Comparison of ENCODE assay signal across 13 cellular contexts in the genomic region with DNA sequence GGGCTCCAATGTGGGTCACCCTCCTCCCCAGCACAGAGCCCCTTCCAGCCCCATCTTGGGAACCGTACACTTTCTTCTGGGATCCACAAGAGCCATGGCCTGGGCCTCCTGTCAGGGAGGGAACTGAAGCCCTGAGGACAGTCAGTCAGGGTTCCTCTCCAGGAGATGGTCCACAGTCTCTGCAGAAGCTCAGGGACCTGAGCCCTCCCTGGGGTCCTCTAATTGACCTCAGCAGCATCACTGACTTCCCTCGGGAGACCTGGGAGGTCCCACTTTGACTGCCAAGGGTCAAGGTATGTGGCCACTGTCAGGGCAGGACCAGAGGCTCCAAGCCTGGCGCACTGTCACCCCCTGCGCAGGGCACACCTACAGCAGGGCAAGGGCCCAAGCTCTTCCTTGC. TPM values are rescaled to one million over a fixed set of nuclear protein-coding genes. Genes with fewer than 3 reads are reported as not detected.
A peak's percentile ranks its signal among the peaks of the same experiment; 100 is the strongest.
DNase-seq lines count a peak whose midpoint lies in the region; ATAC-seq and TF ChIP-seq lines count a peak whose summit lies in the region.
"Had no signal": no experiment of that assay in that cellular context is flagged by ENCODE, and none has a peak within 500 bp of the region (broad histone marks: within the 10 kb centered on the region; RNA-seq: fewer than 3 reads in every experiment).

No MANE protein-coding gene starts in this region.

- H3K36me3 ChIP-seq in left lung (peaks cover 0 to 50% of the 10 kb centered on the region in 2 donors), aorta (ENCODE audit: control insufficient read depth in 1 of 2, insufficient read depth in 2 of 2, low read length in 1 of 2) (peaks cover 3% of the 10 kb centered on the region in 2 donors)

- peak overlapping the region; percentile 78 for H3K27ac Mint-ChIP-seq in stimulated activated naive CD8-positive, alpha-beta T cell treated with anti-CD3 and anti-CD28 coated beads, Interleukin-15, Interleukin-2, amounts not matched to agents 100 ng/mL and 50 ng/mL, for 24 hours

- H3K36me3 Mint-ChIP-seq in stimulated activated naive CD8-positive, alpha-beta T cell treated with anti-CD3 and anti-CD28 coated beads, Interleukin-15, Interleukin-2, amounts not matched to agents 100 ng/mL and 50 ng/mL, for 24 hours (ENCODE audit: low read depth) = peaks cover 19% of the 10 kb centered on the region

- H3K9me3 ChIP-seq in left lung (no peaks in the 10 kb centered on the region), aorta (ENCODE audit: control insufficient read depth, low read length) (no peaks in the 10 kb centered on the region)
- H3K9me3 ChIP-seq: SJCRH30, transverse colon had no signal

- H3K4me1 Mint-ChIP-seq in stimulated activated naive CD8-positive, alpha-beta T cell treated with anti-CD3 and anti-CD28 coated beads, Interleukin-15, Interleukin-2, amounts not matched to agents 100 ng/mL and 50 ng/mL, for 24 hours (ENCODE audit: low read depth) = peaks cover 4% of the 10 kb centered on the region

- no peak for TF ChIP-seq CTCF in left lung (IDR thresholded peaks at IDR 0.05)

- H3K9me3 Mint-ChIP-seq in stimulated activated naive CD8-positive, alpha-beta T cell treated with anti-CD3 and anti-CD28 coated beads, Interleukin-15, Interleukin-2, amounts not matched to agents 100 ng/mL and 50 ng/mL, for 24 hours = no peaks in the 10 kb centered on the region

- H3K27ac ChIP-seq in left lung (no peak overlapping the region), aorta (ENCODE audit: low read depth in 1 of 2, low read length in 2 of 2) (no peak overlapping the region)
- H3K27ac ChIP-seq: SJCRH30, transverse colon, VCaP had no signal

- H3K27me3 ChIP-seq in left lung (no peaks in the 10 kb centered on the region), aorta (ENCODE audit: control insufficient read depth in 1 of 2, insufficient read depth in 2 of 2, low read length in 1 of 2) (no peaks in the 10 kb centered on the region)
- H3K27me3 ChIP-seq: SJCRH30, transverse colon had no signal

- H3K27me3 Mint-ChIP-seq in stimulated activated naive CD8-positive, alpha-beta T cell treated with anti-CD3 and anti-CD28 coated beads, Interleukin-15, Interleukin-2, amounts not matched to agents 100 ng/mL and 50 ng/mL, for 24 hours = no peaks in the 10 kb centered on the region

- H3K4me1 ChIP-seq in left lung (peaks cover 8% of the 10 kb centered on the region in 2 donors), aorta (ENCODE audit: control insufficient read depth in 1 of 2, insufficient read depth in 2 of 2, low read length in 2 of 2) (no peaks in the 10 kb centered on the region)
- H3K4me1 ChIP-seq: SJCRH30, transverse colon had no signal

- no peak overlapping the region for H3K4me3 ChIP-seq in left lung
- H3K4me3 ChIP-seq in aorta (ENCODE audit: low read length in 2 of 2) = no peak overlapping the region
- H3K4me3 ChIP-seq: SJCRH30, transverse colon had no signal

- intact Hi-C loops in left lung (cut with DNase I) (no loop called here), aorta (cut with DNase I) (no loop called here), Right ventricle myocardium inferior (cut with DNase I) (no loop called here)

- no peak for ATAC-seq in stimulated activated naive CD8-positive, alpha-beta T cell treated with anti-CD3 and anti-CD28 coated beads, Interleukin-15, Interleukin-2, amounts not matched to agents 100 U/mL and 50 U/mL, for 24 hours
- ATAC-seq in HG03196 (IDR thresholded peaks at IDR 0.05; ENCODE audit: unreplicated experiment) = peak; percentile 14
- peak; percentile 10 for ATAC-seq in left lung
- peak; percentile 26 for ATAC-seq in aorta (ENCODE audit: low FRiP score)
- ATAC-seq in Right ventricle myocardium inferior = no peak
- ATAC-seq in HG03159 (IDR thresholded peaks at IDR 0.05; ENCODE audit: unreplicated experiment) = no peak
- ATAC-seq: HCT116 had no signal

- no peak overlapping the region for H3K4me3 Mint-ChIP-seq in stimulated activated naive CD8-positive, alpha-beta T cell treated with anti-CD3 and anti-CD28 coated beads, Interleukin-15, Interleukin-2, amounts not matched to agents 100 ng/mL and 50 ng/mL, for 24 hours

- 96% methylated on average over 4 of the region's 4 CpGs for WGBS in aorta, 2 donors

- DNase-seq in stimulated activated naive CD8-positive, alpha-beta T cell treated with anti-CD3 and anti-CD28 coated beads, Interleukin-15, Interleukin-2, amounts not matched to agents 100 U/mL and 50 U/mL, for 24 hours = no peak
- DNase-seq in left lung (peak in 1 of 2 donors; percentile 13), aorta (no peak), Right ventricle myocardium inferior (ENCODE audit: missing footprints) (no peak), inferior parietal cortex (ENCODE audit: extremely low spot score) (no peak)
- DNase-seq: kidney had no signal

RNA-seq across cellular contexts. Expression of a gene that starts 32.3 kb away (rescaled TPM):
- total RNA-seq in left lung (10 to 100 TPM; 18.4 to 22.6 TPM), aorta (10 to 100 TPM; 18.5 to 38.4 TPM), Right ventricle myocardium inferior (8.4 TPM)
- 10 to 100 TPM in 1 of 2 donors, 1 to 10 TPM in 1; 2.4 to 19.9 TPM for polyA plus RNA-seq in aorta

RNA-seq across cellular contexts. Expression of a gene that starts 58.4 kb away (rescaled TPM):
- total RNA-seq in left lung (10 to 100 TPM; 41.9 to 42.9 TPM), aorta (10 to 100 TPM; 16.7 to 22.5 TPM), Right ventricle myocardium inferior (18.9 TPM)
- polyA plus RNA-seq in aorta = 10 to 100 TPM; 29.4 to 64.2 TPM

Comparison
In these comparisons a context has a peak if more than half of its experiments do, and no peak if none do; other contexts are left out.
1. ATAC-seq: peak in HG03196 (single experiment), left lung (single experiment) and aorta (single experiment); none in stimulated activated naive CD8-positive, alpha-beta T cell treated with anti-CD3 and anti-CD28 coated beads, Interleukin-15, Interleukin-2, amounts not matched to agents 100 U/mL and 50 U/mL, for 24 hours (single experiment), Right ventricle myocardium inferior (single experiment) and HG03159 (single experiment).